ENCODE assay signal across 8 cellular contexts in genomic region chr2:102618452-102619413, GRCh38. TPM values are rescaled to one million over a fixed set of nuclear protein-coding genes. Genes with fewer than 3 reads are reported as not detected.
DNase-seq lines count a peak whose midpoint lies in the region; ATAC-seq and TF ChIP-seq lines count a peak whose summit lies in the region.

No MANE protein-coding gene starts in this region.

- H3K9me3 Mint-ChIP-seq in CD4-positive, alpha-beta T cell, result no peaks in the 10 kb centered on the region

- no peak for DNase-seq in CD4-positive, alpha-beta T cell
- peak; percentile 11 for DNase-seq in HuH-7.5 (ENCODE audit: low spot score)
- peak in 2 of 4 donors; percentile 13 to 34 for DNase-seq in body of pancreas
- peak; percentile 43 to 85 for DNase-seq in left lung
- DNase-seq in stimulated activated CD4-positive, alpha-beta T cell treated with anti-CD3 and anti-CD28 coated beads, Interleukin-4, amount 100 ng/mL, for 4 hours, result peak; percentile 20 to 21
- DNase-seq in cerebellum (ENCODE audit: low spot score), result no peak
- no peak for DNase-seq in NCI-H187 treated with DMSO at 0.1 percent for 48 hours (lab: John Stamatoyannopoulos, UW)

- H3K27ac ChIP-seq in CD4-positive, alpha-beta T cell (ENCODE audit: low read depth, low read length), result no peak overlapping the region
- H3K27ac ChIP-seq in body of pancreas (no peak overlapping the region), left lung (no peak overlapping the region)

- H3K4me3 Mint-ChIP-seq in CD4-positive, alpha-beta T cell, result peak overlapping the region; percentile 79

- peaks cover 18% of the 10 kb centered on the region for H3K4me1 ChIP-seq in body of pancreas
- peaks cover 13 to 20% of the 10 kb centered on the region in 2 donors for H3K4me1 ChIP-seq in left lung

- TF ChIP-seq POLR2A in body of pancreas (IDR thresholded peaks at IDR 0.05), result no peak

- peaks cover 15% of the 10 kb centered on the region for H3K4me1 Mint-ChIP-seq in CD4-positive, alpha-beta T cell (ENCODE audit: low read depth)

- peak overlapping the region in 1 of 2 donors; percentile 21 for H3K4me3 ChIP-seq in body of pancreas
- peak overlapping the region; percentile 35 to 50 for H3K4me3 ChIP-seq in left lung

- CTCF ChIA-PET in CD4-positive, alpha-beta T cell (lab: Charles Lee), result no interaction called here

- WGBS in body of pancreas, 2 donors, result 2 to 8% methylated on average over 20 to 58 of the region's 59 CpGs

- H3K9me3 ChIP-seq in CD4-positive, alpha-beta T cell (ENCODE audit: control insufficient read depth, low read length), result no peaks in the 10 kb centered on the region
- no peaks in the 10 kb centered on the region for H3K9me3 ChIP-seq in body of pancreas
- H3K9me3 ChIP-seq in left lung, result no peaks in the 10 kb centered on the region

- no peak for TF ChIP-seq CTCF in CD4-positive, alpha-beta T cell (IDR thresholded peaks at IDR 0.05)
- no peak for TF ChIP-seq CTCF in body of pancreas (IDR thresholded peaks at IDR 0.05)
- TF ChIP-seq CTCF in left lung (IDR thresholded peaks at IDR 0.05), result no peak

- no peaks in the 10 kb centered on the region for H3K36me3 ChIP-seq in body of pancreas (replicated peaks in 1 of 2; ENCODE audit: insufficient read depth in 1 of 2, low read depth in 2 of 2)
- no peaks in the 10 kb centered on the region for H3K36me3 ChIP-seq in left lung

- no peaks in the 10 kb centered on the region for H3K36me3 Mint-ChIP-seq in CD4-positive, alpha-beta T cell (ENCODE audit: low read depth)

- POLR2A ChIA-PET in CD4-positive, alpha-beta T cell (lab: Charles Lee), result no interaction called here

- H3K27me3 Mint-ChIP-seq in CD4-positive, alpha-beta T cell, result peaks cover 81% of the 10 kb centered on the region

- intact Hi-C loops in CD4-positive, alpha-beta T cell (cut with DNase I, micrococcal nuclease), result loop anchor here (5.0 to 10.0 kb wide), 3 partner anchors 84 to 146 kb away; partner anchors contain the start of gene SLC9A4 (in 1 of the 2)
- intact Hi-C loops in body of pancreas (cut with DNase I), result loop anchor here (10.0 kb wide), 1 partner anchor 144 kb away; the partner anchor contains the start of gene SLC9A4
- intact Hi-C loops in left lung (cut with DNase I), result loop anchor here in 1 of 2 donors (10.0 kb wide), 1 partner anchor 144 kb away; the partner anchor contains the start of gene SLC9A4

- H3K27me3 ChIP-seq in CD4-positive, alpha-beta T cell (ENCODE audit: control insufficient read depth, insufficient read depth, low read length), result peaks cover 54% of the 10 kb centered on the region
- H3K27me3 ChIP-seq in body of pancreas (peaks cover 0 to 7% of the 10 kb centered on the region in 2 donors), left lung (peaks cover 40 to 99% of the 10 kb centered on the region in 2 donors)

- ATAC-seq in CD4-positive, alpha-beta T cell (ENCODE audit: poor library complexity), result no peak
- ATAC-seq in body of pancreas (peak; percentile 39), left lung (peak; percentile 74), HG03469 (IDR thresholded peaks at IDR 0.05; ENCODE audit: unreplicated experiment) (no peak)

- H3K27ac Mint-ChIP-seq in CD4-positive, alpha-beta T cell, result no peak overlapping the region

RNA-seq across cellular contexts. Expression of gene SLC9A2, which starts 0.6 kb away (rescaled TPM):
- not detected for total RNA-seq in CD4-positive, alpha-beta T cell
- total RNA-seq in body of pancreas, result 1 to 10 TPM in 1 of 2 donors, not detected in 1; 1.0 TPM
- total RNA-seq in left lung, result under 1 TPM; 0.29 to 0.58 TPM
- total RNA-seq in cerebellum, result 0.36 TPM

Comparison
In these comparisons a context has a peak if more than half of its experiments do, and no peak if none do; other contexts are left out.
1. ATAC-seq: peak in body of pancreas (single experiment) and left lung (single experiment); none in CD4-positive, alpha-beta T cell (single experiment) and HG03469 (single experiment).
2. DNase-seq: peak in HuH-7.5 (single experiment), left lung (2 of 2) and stimulated activated CD4-positive, alpha-beta T cell treated with anti-CD3 and anti-CD28 coated beads, Interleukin-4, amount 100 ng/mL, for 4 hours (2 of 2); none in CD4-positive, alpha-beta T cell (0 of 10), cerebellum (single experiment) and NCI-H187 treated with DMSO at 0.1 percent for 48 hours (single experiment).